33 cellular contexts compared by ENCODE assay signal in the genomic region with DNA sequence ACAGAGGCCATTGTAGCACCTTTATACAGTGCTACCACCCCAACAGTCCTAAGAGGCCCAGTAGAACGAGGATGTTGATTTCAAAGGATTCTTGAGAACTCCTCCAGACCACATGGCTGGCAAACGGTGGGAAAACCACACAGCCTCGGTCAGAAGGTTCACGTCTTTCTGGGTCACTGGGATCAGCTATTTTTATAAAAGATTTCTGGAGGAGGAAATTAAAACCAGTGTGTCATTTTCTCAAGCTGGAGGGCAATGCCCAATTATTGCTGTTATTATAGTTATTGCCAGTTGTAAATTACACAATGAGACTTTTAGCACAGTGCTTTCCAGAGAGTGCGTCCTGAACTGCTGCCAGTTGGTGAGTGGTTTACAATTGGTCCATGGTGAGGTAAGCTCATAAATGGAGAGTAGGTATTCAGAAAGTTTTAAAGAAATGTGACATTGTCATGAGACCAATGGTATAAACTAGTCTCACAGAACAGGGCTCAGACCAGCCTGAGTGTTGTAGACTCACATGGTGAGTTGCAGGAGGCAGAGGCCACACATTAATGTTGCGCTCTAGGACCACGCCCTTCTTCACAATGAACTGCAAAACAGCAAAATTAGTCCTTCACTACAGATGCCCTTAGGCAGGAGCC. TPM values are rescaled to one million over a fixed set of nuclear protein-coding genes. Genes with fewer than 3 reads are reported as not detected.
A peak's percentile ranks its signal among the peaks of the same experiment; 100 is the strongest.
DNase-seq lines count a peak whose midpoint lies in the region; ATAC-seq, FAIRE-seq and TF ChIP-seq lines count a peak whose summit lies in the region.
"Had no signal": no experiment of that assay in that cellular context is flagged by ENCODE, and none has a peak within 500 bp of the region (broad histone marks: within the 10 kb centered on the region; RNA-seq: fewer than 3 reads in every experiment).

No MANE protein-coding gene starts in this region.

- no peak for TF ChIP-seq CTCF in keratinocyte (optimal IDR thresholded peaks at IDR 0.05 in 1 of 3, IDR thresholded peaks at IDR 0.05 in 1 of 3, conservative IDR thresholded peaks at IDR 0.05 in 1 of 3; ENCODE audit: extremely low read depth in 1 of 3, insufficient read depth in 2 of 3, low read length in 3 of 3)
- TF ChIP-seq CTCF in transverse colon (IDR thresholded peaks at IDR 0.05): no peak

- no peaks in the 10 kb centered on the region for H3K27me3 ChIP-seq in keratinocyte (ENCODE audit: control insufficient read depth, extremely low read depth, insufficient read depth, low read length)
- H3K27me3 ChIP-seq in transverse colon: peaks cover 4% of the 10 kb centered on the region

- no peaks in the 10 kb centered on the region for H3K79me2 ChIP-seq in keratinocyte (ENCODE audit: control insufficient read depth, insufficient read depth, low read length)

- 38 to 51% methylated on average over 1 to 7 of the region's 7 CpGs for WGBS in transverse colon (ENCODE audit: low coverage in 1 of 2), 2 donors

- H3K4me1 ChIP-seq in keratinocyte (ENCODE audit: control insufficient read depth, extremely low read depth, insufficient read depth, low read length) (peaks cover 5% of the 10 kb centered on the region), transverse colon (peaks cover 0 to 29% (median 16%) of the 10 kb centered on the region in 4 donors)
- H3K4me1 ChIP-seq: heart right ventricle, psoas muscle, tibial artery had no signal

- dilution Hi-C loops in keratinocyte (cut with MboI; ENCODE audit: extremely low pct_ligation_motif_present, low sequenced_read_pairs): no loop called here

- no peak overlapping the region for H3K9ac ChIP-seq in keratinocyte (ENCODE audit: control insufficient read depth, extremely low read depth, insufficient read depth, low read length)

- no peaks in the 10 kb centered on the region for H3K36me3 ChIP-seq in keratinocyte (ENCODE audit: control insufficient read depth in 2 of 2, extremely low read depth in 1 of 2, insufficient read depth in 2 of 2, low read length in 2 of 2)
- H3K36me3 ChIP-seq in transverse colon: no peaks in the 10 kb centered on the region
- H3K36me3 ChIP-seq: brain microvascular endothelial cell, heart right ventricle, neutrophil, tibial artery had no signal

- H2AFZ ChIP-seq in keratinocyte (ENCODE audit: control insufficient read depth, low read length): no peak overlapping the region

- no peak overlapping the region for H3K4me2 ChIP-seq in keratinocyte (ENCODE audit: control insufficient read depth, extremely low read depth, insufficient read depth, low read depth, low read length)

- ATAC-seq in HG02981 (IDR thresholded peaks at IDR 0.05; ENCODE audit: unreplicated experiment) (no peak), HG02763 (IDR thresholded peaks at IDR 0.05; ENCODE audit: unreplicated experiment) (no peak)
- ATAC-seq: activated CD8-positive, alpha-beta memory T cell treated with anti-CD3 and anti-CD28 coated beads, Interleukin-2, amount 10 ng/mL, durations not matched to agents 7 days and 5 days; activated T-cell treated with anti-CD3 and anti-CD28 coated beads, Interleukin-2, amount 50 U/mL, for 72 hours; effector memory CD8-positive, alpha-beta T cell; heart right ventricle; Panc1; psoas muscle; stimulated activated naive CD8-positive, alpha-beta T cell treated with anti-CD3 and anti-CD28 coated beads, Interleukin-15, Interleukin-2, amounts not matched to agents 100 U/mL and 50 U/mL, for 24 hours had no signal

- in situ Hi-C loops in transverse colon (cut with MboI; ENCODE audit: low pct_ligation_motif_present in 1 of 4, low pct_unique_long_range_greater_than_20kb in 1 of 4, low sequenced_read_pairs in 3 of 4): no loop called here

- no peak overlapping the region for H3K4me3 ChIP-seq in keratinocyte (ENCODE audit: control insufficient read depth in 2 of 3, extremely low read depth in 1 of 3, insufficient read depth in 2 of 3, low read depth in 1 of 3, low read length in 3 of 3)
- no peak overlapping the region for H3K4me3 ChIP-seq in transverse colon
- H3K4me3 ChIP-seq: coronary artery, heart right ventricle, psoas muscle, tibial artery had no signal

- H3K9me3 ChIP-seq in keratinocyte (ENCODE audit: control insufficient read depth, low read depth, low read length) (no peaks in the 10 kb centered on the region), transverse colon (no peaks in the 10 kb centered on the region)
- H3K9me3 ChIP-seq: neutrophil, psoas muscle, tibial artery had no signal

- no peaks in the 10 kb centered on the region for H4K20me1 ChIP-seq in keratinocyte (ENCODE audit: control insufficient read depth, extremely low read depth, insufficient read depth, low read length)

- intact Hi-C loops in transverse colon (cut with DNase I; ENCODE audit: low total_unique reads): no loop called here

- FAIRE-seq in keratinocyte (lab: Jason Lieb, UNC): peak; percentile 44
- FAIRE-seq: A204.1, G401.6 had no signal

- TF ChIP-seq POLR2A in transverse colon (IDR thresholded peaks at IDR 0.05): peak; percentile 40

- peak; percentile 32 to 58 for DNase-seq in NCI-H2081 (lab: John Stamatoyannopoulos, UW)
- no peak for DNase-seq in NCI-H2081 treated with DMSO at 0.1 percent for 48 hours (lab: John Stamatoyannopoulos, UW)
- peak; percentile 48 for DNase-seq in NCI-H748 treated with DMSO at 0.1 percent for 48 hours (lab: John Stamatoyannopoulos, UW)
- DNase-seq in keratinocyte (ENCODE audit: low read depth, low spot score): no peak
- DNase-seq in transverse colon: peak; percentile 85
- DNase-seq in SW480 (ENCODE audit: low spot score): no peak
- DNase-seq: activated B cell treated with CpG ODN at 0.5 μM for 24 hours; activated CD8-positive, alpha-beta memory T cell treated with anti-CD3 and anti-CD28 coated beads, Interleukin-2, amount 10 ng/mL, durations not matched to agents 7 days and 5 days; activated naive CD4-positive, alpha-beta T cell treated with Interleukin-2 at 50 U/mL for 16 hours; activated T-cell treated with anti-CD3 and anti-CD28 coated beads, Interleukin-2, amount 50 U/mL, for 72 hours; AML-193; brain microvascular endothelial cell; CD8-positive, alpha-beta memory T cell; effector memory CD8-positive, alpha-beta T cell; foreskin fibroblast; GOT3; heart right ventricle; IMR-90; left cardiac atrium; mesendoderm; NCI-H524 treated with DMSO at 0.1 percent for 48 hours; psoas muscle; SHP77 treated with DMSO at 0.1 percent for 48 hours; stimulated activated naive CD8-positive, alpha-beta T cell treated with anti-CD3 and anti-CD28 coated beads, Interleukin-15, Interleukin-2, amounts not matched to agents 100 U/mL and 50 U/mL, for 24 hours; T-helper 9 cell; tibial artery had no signal

- no peaks in the 10 kb centered on the region for H3K9me1 ChIP-seq in keratinocyte (ENCODE audit: control insufficient read depth, extremely low read depth, insufficient read depth, low read length)

- H3K27ac ChIP-seq in keratinocyte (ENCODE audit: control insufficient read depth, insufficient read depth, low read length) (no peak overlapping the region), transverse colon (peak overlapping the region; percentile 68 to 84 (median 80))
- H3K27ac ChIP-seq: brain microvascular endothelial cell, coronary artery, heart right ventricle, neutrophil, psoas muscle, tibial artery had no signal

- no peak for TF ChIP-seq EP300 in transverse colon (IDR thresholded peaks at IDR 0.05; ENCODE audit: low read depth)

RNA-seq across cellular contexts. Expression of gene PPP1R14C, which starts 8.4 kb away (rescaled TPM):
- 35.4 to 50.6 TPM (median 43.7 TPM) in 3 replicates for polyA plus RNA-seq in keratinocyte
- 116 TPM for polyA plus RNA-seq in keratinocyte (2011; ENCODE audit: low read depth)
- 44.1 and 64.6 TPM in 2 replicates for polyA plus RNA-seq in keratinocyte (2011; cell fraction: cytosol; rRNA removed)
- 28.6 and 39.7 TPM in 2 replicates for polyA plus RNA-seq in keratinocyte (2011; cell fraction: nucleus; rRNA removed)
- 39.7 and 113 TPM in 2 replicates for polyA plus RNA-seq in keratinocyte (2012; ENCODE audit: low replicate concordance)
- polyA minus RNA-seq in keratinocyte: 6.7 to 26.4 TPM (median 23.0 TPM) in 3 replicates
- 26.1 TPM for polyA minus RNA-seq in keratinocyte (2011; cell fraction: cytosol; rRNA and poly(A)+ RNA removed)
- 12.0 and 20.9 TPM in 2 replicates for polyA minus RNA-seq in keratinocyte (2011; cell fraction: nucleus; rRNA and poly(A)+ RNA removed)
- 10 to 100 TPM in 3 of 4 donors, 1 to 10 TPM in 1; 1.2 to 64.5 (median 38.8) TPM for total RNA-seq in transverse colon
- total RNA-seq: IMR-90 had no signal
- polyA plus RNA-seq: IMR-90 had no signal

Comparison
In these comparisons a context has a peak if more than half of its experiments do, and no peak if none do; other contexts are left out.
1. DNase-seq: peak in NCI-H2081 (2 of 2), NCI-H748 treated with DMSO at 0.1 percent for 48 hours (single experiment) and transverse colon (single experiment); none in NCI-H2081 treated with DMSO at 0.1 percent for 48 hours (single experiment), keratinocyte (single experiment) and SW480 (single experiment).